ENCODE assay signal across 12 cellular contexts in the genomic region with DNA sequence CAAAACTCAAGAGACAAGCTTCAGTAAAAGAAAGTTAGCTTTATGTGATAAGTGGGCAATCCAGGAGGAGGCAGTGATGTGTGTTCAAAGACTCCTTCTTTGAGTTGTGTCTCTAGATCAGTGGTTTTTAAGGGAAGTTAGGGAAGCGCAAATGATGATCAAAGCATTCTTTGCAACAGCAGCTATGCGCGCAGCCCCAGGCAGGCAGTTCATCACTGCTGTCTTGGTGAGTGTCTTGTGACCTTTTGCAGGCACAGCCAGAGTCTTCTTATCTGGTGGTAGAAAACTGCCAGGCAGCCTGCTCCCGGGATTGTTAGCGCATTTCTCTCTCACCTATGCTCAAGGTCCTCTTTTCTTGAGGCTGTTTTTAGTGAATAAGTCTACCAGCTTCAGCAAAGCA.
"Had no signal": no experiment of that assay in that cellular context is flagged by ENCODE, and none has a peak within 500 bp of the region (broad histone marks: within the 10 kb centered on the region; RNA-seq: fewer than 3 reads in every experiment).

No MANE protein-coding gene starts in this region.

- ATAC-seq: activated T-helper 17 cell treated with anti-CD3 and anti-CD28 coated beads, Interleukin-2, amount 50 U/mL, for 72 hours; esophagus mucosa; right lobe of liver; stimulated activated memory B cell treated with anti-CD40 and anti-IgM and Interleukin-4, amounts not matched to agents 10 μg/mL and 1 μg/mL and 100 μg/mL, for 72 hours had no signal

- H3K4me1 ChIP-seq: right lobe of liver had no signal

- H3K4me3 Mint-ChIP-seq: activated B cell treated with CpG ODN at 0.5 μM for 24 hours; activated CD4-positive, alpha-beta T cell treated with anti-CD3 and anti-CD28 coated beads, Interleukin-2, amount 10 ng/mL, durations not matched to agents 24 days and 14 days; activated naive CD4-positive, alpha-beta T cell treated with anti-CD3 and anti-CD28 coated beads for 36 hours; activated T-helper 17 cell treated with anti-CD3 and anti-CD28 coated beads, Interleukin-2, amount 50 U/mL, for 72 hours; naive B cell; stimulated activated memory B cell treated with anti-CD40 and anti-IgM and Interleukin-4, amounts not matched to agents 10 μg/mL and 1 μg/mL and 100 μg/mL, for 72 hours; T-helper 1 cell treated with Interleukin-12 subunit alpha and Interleukin-12 subunit beta and Interleukin-4 antibody, amounts not matched to agents 30 μg/mL and 1 μg/mL, for 36 hours had no signal

- H3K9me3 ChIP-seq: right lobe of liver had no signal

- H3K9me3 Mint-ChIP-seq: activated B cell treated with CpG ODN at 0.5 μM for 24 hours; activated naive CD4-positive, alpha-beta T cell treated with anti-CD3 and anti-CD28 coated beads for 36 hours; activated T-helper 17 cell treated with anti-CD3 and anti-CD28 coated beads, Interleukin-2, amount 50 U/mL, for 72 hours had no signal

- H3K27ac ChIP-seq: right lobe of liver had no signal

- H3K4me3 ChIP-seq: right lobe of liver had no signal

- H3K36me3 ChIP-seq: right lobe of liver had no signal

- H3K27me3 ChIP-seq: right lobe of liver had no signal

- H3K27ac Mint-ChIP-seq: activated B cell treated with CpG ODN at 0.5 μM for 24 hours; activated CD4-positive, alpha-beta T cell treated with anti-CD3 and anti-CD28 coated beads, Interleukin-2, amount 10 ng/mL, durations not matched to agents 24 days and 14 days; activated naive CD4-positive, alpha-beta T cell treated with anti-CD3 and anti-CD28 coated beads for 36 hours; activated T-helper 17 cell treated with anti-CD3 and anti-CD28 coated beads, Interleukin-2, amount 50 U/mL, for 72 hours; naive B cell; stimulated activated memory B cell treated with anti-CD40 and anti-IgM and Interleukin-4, amounts not matched to agents 10 μg/mL and 1 μg/mL and 100 μg/mL, for 72 hours; T-helper 1 cell treated with Interleukin-12 subunit alpha and Interleukin-12 subunit beta and Interleukin-4 antibody, amounts not matched to agents 30 μg/mL and 1 μg/mL, for 36 hours had no signal

- DNase-seq: activated B cell treated with CpG ODN at 0.5 μM for 24 hours; activated CD4-positive, alpha-beta T cell treated with anti-CD3 and anti-CD28 coated beads, Interleukin-2, amount 10 ng/mL, durations not matched to agents 24 days and 14 days; activated naive CD4-positive, alpha-beta T cell treated with anti-CD3 and anti-CD28 coated beads for 36 hours; activated T-cell treated with anti-CD3 and anti-CD28 coated beads for 4 hours; central memory CD4-positive, alpha-beta T cell; dermis blood vessel endothelial cell; naive B cell; right lobe of liver had no signal

- H3K27me3 Mint-ChIP-seq: activated CD4-positive, alpha-beta T cell treated with anti-CD3 and anti-CD28 coated beads, Interleukin-2, amount 10 ng/mL, durations not matched to agents 24 days and 14 days had no signal

- H3K4me1 Mint-ChIP-seq: activated B cell treated with CpG ODN at 0.5 μM for 24 hours; activated CD4-positive, alpha-beta T cell treated with anti-CD3 and anti-CD28 coated beads, Interleukin-2, amount 10 ng/mL, durations not matched to agents 24 days and 14 days; activated T-helper 17 cell treated with anti-CD3 and anti-CD28 coated beads, Interleukin-2, amount 50 U/mL, for 72 hours; naive B cell had no signal

- H3K36me3 Mint-ChIP-seq: stimulated activated memory B cell treated with anti-CD40 and anti-IgM and Interleukin-4, amounts not matched to agents 10 μg/mL and 1 μg/mL and 100 μg/mL, for 72 hours had no signal
